Comparison of ENCODE assay signal across 8 cellular contexts in the genomic region with DNA sequence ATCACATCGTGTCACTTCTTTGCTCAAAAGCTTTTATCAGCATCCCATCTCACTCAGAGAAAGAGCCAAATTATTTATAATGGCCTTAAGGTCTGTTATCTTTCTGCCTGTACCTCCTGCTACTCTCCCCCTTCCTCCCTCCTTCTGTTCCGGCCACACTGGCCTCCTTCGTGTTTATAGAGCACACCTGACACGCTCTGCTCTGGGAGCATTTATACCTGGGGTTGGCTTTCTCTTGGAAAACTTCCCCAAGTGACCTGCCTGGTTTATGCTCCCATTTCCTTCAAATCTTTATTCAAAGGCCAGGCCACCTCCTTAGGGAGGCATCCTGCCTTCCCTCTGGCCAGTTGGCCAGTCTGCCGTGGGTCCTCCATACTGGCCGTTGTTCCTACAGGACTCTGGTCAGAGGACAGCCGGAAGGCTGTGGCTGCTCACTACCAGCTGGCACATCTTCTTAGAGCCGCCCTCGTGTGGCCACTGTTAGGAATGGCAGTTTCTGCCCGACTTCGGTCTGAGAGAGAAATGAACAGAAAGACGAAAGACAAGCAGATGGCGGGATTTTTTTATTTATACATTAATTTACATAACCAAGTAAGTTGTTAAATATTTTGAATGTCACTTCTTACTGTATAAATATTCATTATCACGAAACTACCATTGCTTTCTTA.
A peak's percentile ranks its signal among the peaks of the same experiment; 100 is the strongest.
DNase-seq lines count a peak whose midpoint lies in the region; ATAC-seq lines count a peak whose summit lies in the region.

No MANE protein-coding gene starts in this region.

- DNase-seq in SIG-M5 treated with dmso at 0.1 percent for 504 hours (lab: John Stamatoyannopoulos, UW; ENCODE audit: unreplicated experiment) (peak; percentile 41), SIG-M5 (lab: John Stamatoyannopoulos, UW) (no peak), NCI-H2081 treated with DMSO at 0.1 percent for 48 hours (lab: John Stamatoyannopoulos, UW) (peak; percentile 43), caudate nucleus (lab: John Stamatoyannopoulos, UW) (peak in 49 of 61 donors; percentile 0 to 61 (median 5)), kidney glomerular epithelial cell (lab: John Stamatoyannopoulos, UW) (peak; percentile 2)
- peak; percentile 5 to 13 (median 10) for DNase-seq in activated CD4-positive, CD25-positive, alpha-beta regulatory T cell (lab: John Stamatoyannopoulos, UW)
- peak; percentile 11 for DNase-seq in stimulated activated CD4-positive, alpha-beta T cell treated with anti-CD3 and anti-CD28 coated beads, Interleukin-2, amount 100 ng/mL, for 4 hours (ENCODE audit: low read depth)

- peak; percentile 95 for ATAC-seq in HG02798 (IDR thresholded peaks at IDR 0.05; ENCODE audit: poor library complexity, unreplicated experiment)

- H3K27ac ChIP-seq in caudate nucleus (ENCODE audit: low read depth, low read length) = no peak overlapping the region
